20 cellular contexts compared by ENCODE assay signal in genomic region chr4:177012918-177013545, GRCh38.
DNase-seq lines count a peak whose midpoint lies in the region; ATAC-seq, FAIRE-seq and TF ChIP-seq lines count a peak whose summit lies in the region.
"Had no signal": no experiment of that assay in that cellular context is flagged by ENCODE, and none has a peak within 500 bp of the region (broad histone marks: within the 10 kb centered on the region; RNA-seq: fewer than 3 reads in every experiment).

No MANE protein-coding gene starts in this region.

- in situ Hi-C loops in mammary epithelial cell (cut with MboI; ENCODE audit: low sequenced_read_pairs in 2 of 2), result loop anchor here in 1 of 2 donors (25.0 kb wide), 1 partner anchor 226 kb away; the partner anchor contains the start of gene VEGFC

- H3K4me3 Mint-ChIP-seq in MCF 10A (ENCODE audit: unreplicated experiment) (no peak overlapping the region), astrocyte (ENCODE audit: unreplicated experiment) (no peak overlapping the region)
- H3K4me3 Mint-ChIP-seq: CD4-positive, alpha-beta memory T cell had no signal

- H3K36me3 ChIP-seq in mammary epithelial cell (ENCODE audit: insufficient read depth, low read length) (no peaks in the 10 kb centered on the region), astrocyte (ENCODE audit: insufficient read depth, low read length) (no peaks in the 10 kb centered on the region), keratinocyte (ENCODE audit: control insufficient read depth in 2 of 2, extremely low read depth in 1 of 2, insufficient read depth in 2 of 2, low read length in 2 of 2) (no peaks in the 10 kb centered on the region)
- H3K36me3 ChIP-seq: HAP-1 had no signal

- H3K4me1 Mint-ChIP-seq in MCF 10A (ENCODE audit: insufficient read depth, unreplicated experiment), result peaks cover 38% of the 10 kb centered on the region
- peaks cover 17% of the 10 kb centered on the region for H3K4me1 Mint-ChIP-seq in astrocyte (ENCODE audit: low read depth, unreplicated experiment)
- H3K4me1 Mint-ChIP-seq: CD4-positive, alpha-beta memory T cell had no signal

- intact Hi-C loops in mammary epithelial cell (cut with micrococcal nuclease), result no loop called here
- intact Hi-C loops in MCF 10A (cut with micrococcal nuclease), result no loop called here

- H3K36me3 Mint-ChIP-seq in MCF 10A (ENCODE audit: insufficient read depth, unreplicated experiment) (no peaks in the 10 kb centered on the region), astrocyte (ENCODE audit: low read depth, unreplicated experiment) (peaks cover 2% of the 10 kb centered on the region)
- H3K36me3 Mint-ChIP-seq: CD4-positive, alpha-beta memory T cell had no signal

- WGBS in mammary epithelial cell (ENCODE audit: low coverage, missing lambda C conversion rate), result 100% methylated on average over 1 of the region's 1 CpG

- BruUV-seq in mammary epithelial cell (replicated peaks; lab: Mats Ljungman, UMichigan) (no TSS peak), MCF 10A (replicated peaks; lab: Mats Ljungman, UMichigan) (no TSS peak)

- H3K9me3 ChIP-seq in mammary epithelial cell (replicated peaks; ENCODE audit: insufficient read depth, low read length) (peaks cover 17% of the 10 kb centered on the region), astrocyte (ENCODE audit: insufficient read depth, low read depth, low read length) (peaks cover 9% of the 10 kb centered on the region), keratinocyte (ENCODE audit: control insufficient read depth, low read depth, low read length) (peaks cover 21% of the 10 kb centered on the region)
- H3K9me3 ChIP-seq: HAP-1 had no signal

- H3K4me1 ChIP-seq in mammary epithelial cell (ENCODE audit: insufficient read depth, low read length) (peaks cover 23% of the 10 kb centered on the region), astrocyte (ENCODE audit: insufficient read depth, low read length) (peaks cover 8% of the 10 kb centered on the region), keratinocyte (ENCODE audit: control insufficient read depth, extremely low read depth, insufficient read depth, low read length) (peaks cover 33% of the 10 kb centered on the region)
- H3K4me1 ChIP-seq: HAP-1 had no signal

- H3K79me2 ChIP-seq in mammary epithelial cell (ENCODE audit: insufficient read depth, low read length) (peaks cover 18% of the 10 kb centered on the region), astrocyte (ENCODE audit: insufficient read depth, low read length) (no peaks in the 10 kb centered on the region), keratinocyte (ENCODE audit: control insufficient read depth, insufficient read depth, low read length) (peaks cover 15% of the 10 kb centered on the region)

- CTCF ChIA-PET in mammary epithelial cell (lab: Charles Lee; ENCODE audit: low non-redundant PET) (interaction anchor here (0.6 kb wide), 1 partner anchor 49 kb away, joined by 4 read pairs; no protein-coding TSS in a partner anchor), MCF 10A (lab: Yijun Ruan, JAX) (interaction anchor here (0.9 to 1.2 kb wide), 3 partner anchors 34 to 49 kb away, joined by 3 to 6 read pairs (median 3); no protein-coding TSS in a partner anchor)

- POLR2A ChIA-PET in MCF 10A (lab: Yijun Ruan, JAX), result no interaction called here

- H3K9me3 Mint-ChIP-seq in MCF 10A (ENCODE audit: unreplicated experiment) (peaks cover 11% of the 10 kb centered on the region), astrocyte (ENCODE audit: unreplicated experiment) (peaks cover 13% of the 10 kb centered on the region)

- H3K27ac ChIP-seq in mammary epithelial cell (ENCODE audit: insufficient read depth, low read depth, low read length) (no peak overlapping the region), astrocyte (ENCODE audit: low read depth, low read length) (no peak overlapping the region), keratinocyte (ENCODE audit: control insufficient read depth, insufficient read depth, low read length) (peak overlapping the region; percentile 13)
- H3K27ac ChIP-seq: HL-60 had no signal

- H3K9me1 ChIP-seq in keratinocyte (ENCODE audit: control insufficient read depth, extremely low read depth, insufficient read depth, low read length), result no peaks in the 10 kb centered on the region

- H4K20me1 ChIP-seq in mammary epithelial cell (ENCODE audit: insufficient read depth, low read length) (no peaks in the 10 kb centered on the region), astrocyte (ENCODE audit: insufficient read depth, low read length) (no peaks in the 10 kb centered on the region), keratinocyte (ENCODE audit: control insufficient read depth, extremely low read depth, insufficient read depth, low read length) (no peaks in the 10 kb centered on the region)

- no peak overlapping the region for H3K4me3 ChIP-seq in mammary epithelial cell (replicated peaks in 1 of 3; ENCODE audit: insufficient read depth in 1 of 3, low read depth in 2 of 3, low read length in 3 of 3)
- no peak overlapping the region for H3K4me3 ChIP-seq in astrocyte (ENCODE audit: insufficient read depth, low read depth, low read length)
- no peak overlapping the region for H3K4me3 ChIP-seq in keratinocyte (ENCODE audit: control insufficient read depth in 2 of 3, extremely low read depth in 1 of 3, insufficient read depth in 2 of 3, low read depth in 1 of 3, low read length in 3 of 3)
- H3K4me3 ChIP-seq: HAP-1 had no signal

- H3K4me2 ChIP-seq in mammary epithelial cell (ENCODE audit: insufficient read depth, low read depth, low read length), result no peak overlapping the region
- H3K4me2 ChIP-seq in astrocyte (ENCODE audit: low read length), result no peak overlapping the region
- no peak overlapping the region for H3K4me2 ChIP-seq in keratinocyte (ENCODE audit: control insufficient read depth, extremely low read depth, insufficient read depth, low read depth, low read length)

- no peak for ATAC-seq in GM19397 (IDR thresholded peaks at IDR 0.05; ENCODE audit: unreplicated experiment)

- H2AFZ ChIP-seq in mammary epithelial cell (ENCODE audit: low read depth, low read length), result no peak overlapping the region
- H2AFZ ChIP-seq in astrocyte (ENCODE audit: low read depth, low read length), result no peak overlapping the region
- no peak overlapping the region for H2AFZ ChIP-seq in keratinocyte (ENCODE audit: control insufficient read depth, low read length)

- DNase-seq in mammary epithelial cell (peak; percentile 33), MCF 10A (ENCODE audit: unreplicated experiment) (no peak), LHCN-M2 (ENCODE audit: low read depth) (peak; percentile 51), astrocyte (ENCODE audit: low read depth) (no peak), keratinocyte (ENCODE audit: low read depth, low spot score) (no peak), RCC 7860 (ENCODE audit: low spot score) (no peak)
- no peak for DNase-seq in stimulated activated CD4-positive, alpha-beta T cell treated with anti-CD3 and anti-CD28 coated beads, Interleukin-2, amount 100 ng/mL, for 24 hours
- DNase-seq: 8988T; C1 segment of cervical spinal cord; CD4-positive, alpha-beta memory T cell; COR-L47; DMS153; DMS79 treated with DMSO at 0.1 percent for 48 hours; GF-D8 had no signal

- TF ChIP-seq CTCF in mammary epithelial cell (conservative IDR thresholded peaks at IDR 0.05 in 1 of 2, IDR thresholded peaks at IDR 0.05 in 1 of 2; ENCODE audit: extremely low read depth in 1 of 2, insufficient read depth in 1 of 2, low read depth in 1 of 2, low read length in 2 of 2) (no peak), MCF 10A (IDR thresholded peaks at IDR 0.05; ENCODE audit: unreplicated experiment) (no peak), astrocyte (IDR thresholded peaks at IDR 0.05; ENCODE audit: insufficient read depth, low read depth, low read length) (no peak), keratinocyte (optimal IDR thresholded peaks at IDR 0.05 in 1 of 3, IDR thresholded peaks at IDR 0.05 in 1 of 3, conservative IDR thresholded peaks at IDR 0.05 in 1 of 3; ENCODE audit: extremely low read depth in 1 of 3, insufficient read depth in 2 of 3, low read length in 3 of 3) (no peak)

- H3K27ac Mint-ChIP-seq in MCF 10A (ENCODE audit: low read depth, unreplicated experiment) (no peak overlapping the region), astrocyte (ENCODE audit: unreplicated experiment) (peak overlapping the region; percentile 42)
- H3K27ac Mint-ChIP-seq: CD4-positive, alpha-beta memory T cell had no signal

- H3K27me3 Mint-ChIP-seq in MCF 10A (ENCODE audit: insufficient read depth, unreplicated experiment) (no peaks in the 10 kb centered on the region), astrocyte (ENCODE audit: low read depth, unreplicated experiment) (no peaks in the 10 kb centered on the region)
- H3K27me3 Mint-ChIP-seq: CD4-positive, alpha-beta memory T cell had no signal

- dilution Hi-C loops in mammary epithelial cell (cut with HindIII; ENCODE audit: low sequenced_read_pairs), result loop anchor here (25.0 kb wide), 1 partner anchor 226 kb away; the partner anchor contains the start of gene VEGFC
- dilution Hi-C loops in keratinocyte (cut with MboI; ENCODE audit: extremely low pct_ligation_motif_present, low sequenced_read_pairs), result no loop called here

- FAIRE-seq in astrocyte (lab: Jason Lieb, UNC), result peak; percentile 5
- peak; percentile 9 for FAIRE-seq in keratinocyte (lab: Jason Lieb, UNC)
- no peak for FAIRE-seq in RCC 7860 (lab: Jason Lieb, UNC)
- FAIRE-seq: D721Med, GM19239, H1 had no signal

- H3K9ac ChIP-seq in mammary epithelial cell (ENCODE audit: insufficient read depth, low read length) (no peak overlapping the region), astrocyte (ENCODE audit: low read length) (no peak overlapping the region), keratinocyte (ENCODE audit: control insufficient read depth, extremely low read depth, insufficient read depth, low read length) (no peak overlapping the region)

- H3K27me3 ChIP-seq in mammary epithelial cell (ENCODE audit: insufficient read depth, low read length), result no peaks in the 10 kb centered on the region
- H3K27me3 ChIP-seq in astrocyte (ENCODE audit: insufficient read depth, low read length), result no peaks in the 10 kb centered on the region
- no peaks in the 10 kb centered on the region for H3K27me3 ChIP-seq in keratinocyte (ENCODE audit: control insufficient read depth, extremely low read depth, insufficient read depth, low read length)

Comparison
In these comparisons a context has a peak if more than half of its experiments do, and no peak if none do; other contexts are left out.
1. DNase-seq: peak in mammary epithelial cell (single experiment) and LHCN-M2 (single experiment); none in MCF 10A (single experiment), astrocyte (single experiment), keratinocyte (single experiment), RCC 7860 (single experiment) and stimulated activated CD4-positive, alpha-beta T cell treated with anti-CD3 and anti-CD28 coated beads, Interleukin-2, amount 100 ng/mL, for 24 hours (0 of 2).